1 cellular context compared by ENCODE assay signal in genomic region chr15:34799149-34799824, GRCh38.
TF ChIP-seq lines count a peak whose summit lies in the region.

No MANE protein-coding gene starts in this region.

TF ChIP-seq in K562, 482 proteins besides CTCF, POLR2A, EP300 and RAD21 (continued from another document and continues in another):
- TF ChIP-seq, protein P1, sequence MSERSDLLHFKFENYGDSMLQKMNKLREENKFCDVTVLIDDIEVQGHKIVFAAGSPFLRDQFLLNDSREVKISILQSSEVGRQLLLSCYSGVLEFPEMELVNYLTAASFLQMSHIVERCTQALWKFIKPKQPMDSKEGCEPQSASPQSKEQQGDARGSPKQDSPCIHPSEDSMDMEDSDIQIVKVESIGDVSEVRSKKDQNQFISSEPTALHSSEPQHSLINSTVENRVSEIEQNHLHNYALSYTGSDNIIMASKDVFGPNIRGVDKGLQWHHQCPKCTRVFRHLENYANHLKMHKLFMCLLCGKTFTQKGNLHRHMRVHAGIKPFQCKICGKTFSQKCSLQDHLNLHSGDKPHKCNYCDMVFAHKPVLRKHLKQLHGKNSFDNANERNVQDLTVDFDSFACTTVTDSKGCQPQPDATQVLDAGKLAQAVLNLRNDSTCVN (CRISPR knock-in tag; IDR thresholded peaks at IDR 0.05): no peak
- no peak for TF ChIP-seq ZNF253 (CRISPR knock-in tag; conservative IDR thresholded peaks at IDR 0.05)
- TF ChIP-seq ZKSCAN3 (CRISPR knock-in tag; IDR thresholded peaks at IDR 0.05): no peak
- TF ChIP-seq, protein P2, sequence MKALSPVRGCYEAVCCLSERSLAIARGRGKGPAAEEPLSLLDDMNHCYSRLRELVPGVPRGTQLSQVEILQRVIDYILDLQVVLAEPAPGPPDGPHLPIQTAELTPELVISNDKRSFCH (CRISPR knock-in tag; IDR thresholded peaks at IDR 0.05): no peak
- TF ChIP-seq, protein P2 (tag; IDR thresholded peaks at IDR 0.05): no peak
- TF ChIP-seq, protein P3, sequence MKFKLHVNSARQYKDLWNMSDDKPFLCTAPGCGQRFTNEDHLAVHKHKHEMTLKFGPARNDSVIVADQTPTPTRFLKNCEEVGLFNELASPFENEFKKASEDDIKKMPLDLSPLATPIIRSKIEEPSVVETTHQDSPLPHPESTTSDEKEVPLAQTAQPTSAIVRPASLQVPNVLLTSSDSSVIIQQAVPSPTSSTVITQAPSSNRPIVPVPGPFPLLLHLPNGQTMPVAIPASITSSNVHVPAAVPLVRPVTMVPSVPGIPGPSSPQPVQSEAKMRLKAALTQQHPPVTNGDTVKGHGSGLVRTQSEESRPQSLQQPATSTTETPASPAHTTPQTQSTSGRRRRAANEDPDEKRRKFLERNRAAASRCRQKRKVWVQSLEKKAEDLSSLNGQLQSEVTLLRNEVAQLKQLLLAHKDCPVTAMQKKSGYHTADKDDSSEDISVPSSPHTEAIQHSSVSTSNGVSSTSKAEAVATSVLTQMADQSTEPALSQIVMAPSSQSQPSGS (CRISPR knock-in tag; IDR thresholded peaks at IDR 0.05): no peak
- TF ChIP-seq, protein P4, sequence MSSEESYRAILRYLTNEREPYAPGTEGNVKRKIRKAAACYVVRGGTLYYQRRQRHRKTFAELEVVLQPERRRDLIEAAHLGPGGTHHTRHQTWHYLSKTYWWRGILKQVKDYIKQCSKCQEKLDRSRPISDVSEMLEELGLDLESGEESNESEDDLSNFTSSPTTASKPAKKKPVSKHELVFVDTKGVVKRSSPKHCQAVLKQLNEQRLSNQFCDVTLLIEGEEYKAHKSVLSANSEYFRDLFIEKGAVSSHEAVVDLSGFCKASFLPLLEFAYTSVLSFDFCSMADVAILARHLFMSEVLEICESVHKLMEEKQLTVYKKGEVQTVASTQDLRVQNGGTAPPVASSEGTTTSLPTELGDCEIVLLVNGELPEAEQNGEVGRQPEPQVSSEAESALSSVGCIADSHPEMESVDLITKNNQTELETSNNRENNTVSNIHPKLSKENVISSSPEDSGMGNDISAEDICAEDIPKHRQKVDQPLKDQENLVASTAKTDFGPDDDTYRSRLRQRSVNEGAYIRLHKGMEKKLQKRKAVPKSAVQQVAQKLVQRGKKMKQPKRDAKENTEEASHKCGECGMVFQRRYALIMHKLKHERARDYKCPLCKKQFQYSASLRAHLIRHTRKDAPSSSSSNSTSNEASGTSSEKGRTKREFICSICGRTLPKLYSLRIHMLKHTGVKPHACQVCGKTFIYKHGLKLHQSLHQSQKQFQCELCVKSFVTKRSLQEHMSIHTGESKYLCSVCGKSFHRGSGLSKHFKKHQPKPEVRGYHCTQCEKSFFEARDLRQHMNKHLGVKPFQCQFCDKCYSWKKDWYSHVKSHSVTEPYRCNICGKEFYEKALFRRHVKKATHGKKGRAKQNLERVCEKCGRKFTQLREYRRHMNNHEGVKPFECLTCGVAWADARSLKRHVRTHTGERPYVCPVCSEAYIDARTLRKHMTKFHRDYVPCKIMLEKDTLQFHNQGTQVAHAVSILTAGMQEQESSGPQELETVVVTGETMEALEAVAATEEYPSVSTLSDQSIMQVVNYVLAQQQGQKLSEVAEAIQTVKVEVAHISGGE (CRISPR knock-in tag; IDR thresholded peaks at IDR 0.05): peak in 1 of 3 experiments; percentile 62; a peak in 1 of 6 replicates
- peak in 1 of 2 experiments; percentile 53; a peak in 1 of 4 replicates for TF ChIP-seq MAZ (CRISPR knock-in tag; conservative IDR thresholded peaks at IDR 0.05 in 1 of 2, IDR thresholded peaks at IDR 0.05 in 1 of 2)
- no peak for TF ChIP-seq HDAC3 (IDR thresholded peaks at IDR 0.05; ENCODE audit: borderline replicate concordance, partially characterized antibody)
- peak in 1 of 2 experiments; percentile 44; a peak in 2 of 4 replicates for TF ChIP-seq FOXK2 (conservative IDR thresholded peaks at IDR 0.05 in 1 of 2, IDR thresholded peaks at IDR 0.05 in 1 of 2; ENCODE audit: low read depth in 2 of 2)
- TF ChIP-seq, protein P5, sequence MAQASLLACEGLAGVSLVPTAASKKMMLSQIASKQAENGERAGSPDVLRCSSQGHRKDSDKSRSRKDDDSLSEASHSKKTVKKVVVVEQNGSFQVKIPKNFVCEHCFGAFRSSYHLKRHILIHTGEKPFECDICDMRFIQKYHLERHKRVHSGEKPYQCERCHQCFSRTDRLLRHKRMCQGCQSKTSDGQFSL (CRISPR knock-in tag; IDR thresholded peaks at IDR 0.05): no peak
- TF ChIP-seq, protein P5 (tag; IDR thresholded peaks at IDR 0.05): no peak
- TF ChIP-seq CBFA2T3 (IDR thresholded peaks at IDR 0.05): peak; percentile 60
- peak; percentile 67 for TF ChIP-seq ARID1B (IDR thresholded peaks at IDR 0.05)
- TF ChIP-seq NCOR1 (IDR thresholded peaks at IDR 0.05): peak; percentile 38; the same call in 1 of the 2 replicates
- TF ChIP-seq HDAC1 (IDR thresholded peaks at IDR 0.05): 0 out of 4 replicates have a peak, but pooled peaks of 1 of the 2 experiments have one; percentile 27
- TF ChIP-seq TFAP4 (CRISPR knock-in tag; IDR thresholded peaks at IDR 0.05; ENCODE audit: borderline replicate concordance): peak; percentile 87
- TF ChIP-seq TEAD4 (IDR thresholded peaks at IDR 0.05; ENCODE audit: low read length): peak; percentile 25; the same call in 1 of the 2 replicates
- TF ChIP-seq TEAD4 (CRISPR knock-in tag; IDR thresholded peaks at IDR 0.05; ENCODE audit: borderline replicate concordance): no peak
- TF ChIP-seq RBM15 (IDR thresholded peaks at IDR 0.05; ENCODE audit: insufficient read depth, low read length): no peak
- TF ChIP-seq SMAD1 (IDR thresholded peaks at IDR 0.05; ENCODE audit: low read depth, low read length, partially characterized antibody): no peak
- peak; percentile 43; the same call in 1 of the 2 replicates for TF ChIP-seq CBFA2T2 (conservative IDR thresholded peaks at IDR 0.05)
- TF ChIP-seq CTBP1 (IDR thresholded peaks at IDR 0.05; ENCODE audit: borderline replicate concordance): peak; percentile 71; the same call in 1 of the 2 replicates
- TF ChIP-seq USF1 (CRISPR knock-in tag; IDR thresholded peaks at IDR 0.05): no peak
- no peak for TF ChIP-seq IRF2 (CRISPR knock-in tag; IDR thresholded peaks at IDR 0.05)
- peak; percentile 87 for TF ChIP-seq NFIC (IDR thresholded peaks at IDR 0.05)
- no peak for TF ChIP-seq KLF1 (tag; IDR thresholded peaks at IDR 0.05)
- TF ChIP-seq RBM34 (IDR thresholded peaks at IDR 0.05; ENCODE audit: borderline replicate concordance, insufficient read depth, low read length): no peak
- no peak for TF ChIP-seq SRSF9 (IDR thresholded peaks at IDR 0.05; ENCODE audit: borderline replicate concordance, low read depth, low read length)
- TF ChIP-seq RBBP5 (IDR thresholded peaks at IDR 0.05; ENCODE audit: borderline replicate concordance, insufficient read depth, low read length, poor library complexity, severe bottlenecking): peak; percentile 56
- TF ChIP-seq HDAC6 (IDR thresholded peaks at IDR 0.05; ENCODE audit: low read depth, low read length): no peak
- TF ChIP-seq SMARCA4 (IDR thresholded peaks at IDR 0.05): peak; percentile 60
- TF ChIP-seq VEZF1 (CRISPR knock-in tag; IDR thresholded peaks at IDR 0.05): 0 out of 2 replicates have a peak, but pooled peaks have one; percentile 28
- 0 out of 2 replicates have a peak, but pooled peaks have one; percentile 44 for TF ChIP-seq ATF7 (IDR thresholded peaks at IDR 0.05)
- TF ChIP-seq, protein P6, sequence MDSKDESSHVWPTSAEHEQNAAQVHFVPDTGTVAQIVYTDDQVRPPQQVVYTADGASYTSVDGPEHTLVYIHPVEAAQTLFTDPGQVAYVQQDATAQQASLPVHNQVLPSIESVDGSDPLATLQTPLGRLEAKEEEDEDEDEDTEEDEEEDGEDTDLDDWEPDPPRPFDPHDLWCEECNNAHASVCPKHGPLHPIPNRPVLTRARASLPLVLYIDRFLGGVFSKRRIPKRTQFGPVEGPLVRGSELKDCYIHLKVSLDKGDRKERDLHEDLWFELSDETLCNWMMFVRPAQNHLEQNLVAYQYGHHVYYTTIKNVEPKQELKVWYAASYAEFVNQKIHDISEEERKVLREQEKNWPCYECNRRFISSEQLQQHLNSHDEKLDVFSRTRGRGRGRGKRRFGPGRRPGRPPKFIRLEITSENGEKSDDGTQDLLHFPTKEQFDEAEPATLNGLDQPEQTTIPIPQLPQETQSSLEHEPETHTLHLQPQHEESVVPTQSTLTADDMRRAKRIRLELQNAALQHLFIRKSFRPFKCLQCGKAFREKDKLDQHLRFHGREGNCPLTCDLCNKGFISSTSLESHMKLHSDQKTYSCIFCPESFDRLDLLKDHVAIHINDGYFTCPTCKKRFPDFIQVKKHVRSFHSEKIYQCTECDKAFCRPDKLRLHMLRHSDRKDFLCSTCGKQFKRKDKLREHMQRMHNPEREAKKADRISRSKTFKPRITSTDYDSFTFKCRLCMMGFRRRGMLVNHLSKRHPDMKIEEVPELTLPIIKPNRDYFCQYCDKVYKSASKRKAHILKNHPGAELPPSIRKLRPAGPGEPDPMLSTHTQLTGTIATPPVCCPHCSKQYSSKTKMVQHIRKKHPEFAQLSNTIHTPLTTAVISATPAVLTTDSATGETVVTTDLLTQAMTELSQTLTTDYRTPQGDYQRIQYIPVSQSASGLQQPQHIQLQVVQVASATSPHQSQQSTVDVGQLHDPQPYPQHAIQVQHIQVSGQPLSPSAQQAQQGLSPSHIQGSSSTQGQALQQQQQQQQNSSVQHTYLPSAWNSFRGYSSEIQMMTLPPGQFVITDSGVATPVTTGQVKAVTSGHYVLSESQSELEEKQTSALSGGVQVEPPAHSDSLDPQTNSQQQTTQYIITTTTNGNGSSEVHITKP (IDR thresholded peaks at IDR 0.05; ENCODE audit: partially characterized antibody): peak; percentile 90
- no peak for TF ChIP-seq XRCC4 (IDR thresholded peaks at IDR 0.05; ENCODE audit: extremely low read depth, insufficient read depth, insufficient read length)
- TF ChIP-seq CBX8 (IDR thresholded peaks at IDR 0.05; ENCODE audit: borderline replicate concordance, extremely low read depth, low read depth, low read length, poor library complexity, severe bottlenecking): no peak
- TF ChIP-seq TRIM24 (IDR thresholded peaks at IDR 0.05): 0 out of 4 replicates have a peak, but pooled peaks of 1 of the 2 experiments have one; percentile 22
- TF ChIP-seq TAL1 (IDR thresholded peaks at IDR 0.05): peak; percentile 32; the same call in 1 of the 2 replicates
- no peak for TF ChIP-seq ZC3H11A (IDR thresholded peaks at IDR 0.05; ENCODE audit: low read depth, low read length)
- TF ChIP-seq TBP (optimal IDR thresholded peaks at IDR 0.05; ENCODE audit: low read depth, low read length): peak; percentile 22
- TF ChIP-seq UBTF (IDR thresholded peaks at IDR 0.05; ENCODE audit: borderline replicate concordance in 1 of 2, low read depth in 2 of 2, low read length in 2 of 2): peak; percentile 84 to 93; a peak in 3 of 4 replicates
- TF ChIP-seq ZNF589 (CRISPR knock-in tag; IDR thresholded peaks at IDR 0.05; ENCODE audit: low read depth): no peak
- TF ChIP-seq PKNOX1 (IDR thresholded peaks at IDR 0.05): peak; percentile 20; the same call in 1 of the 2 replicates
